17 cellular contexts compared by ENCODE assay signal in genomic region chr2:122734756-122735155, GRCh38.
DNase-seq lines count a peak whose midpoint lies in the region; ATAC-seq and TF ChIP-seq lines count a peak whose summit lies in the region.
"Had no signal": no experiment of that assay in that cellular context is flagged by ENCODE, and none has a peak within 500 bp of the region (broad histone marks: within the 10 kb centered on the region; RNA-seq: fewer than 3 reads in every experiment).

No MANE protein-coding gene starts in this region.

- no peaks in the 10 kb centered on the region for H3K27me3 ChIP-seq in adipocyte (replicated peaks; ENCODE audit: control insufficient read depth, insufficient read depth, low read length)
- H3K27me3 ChIP-seq in neural progenitor cell, result no peaks in the 10 kb centered on the region
- H3K27me3 ChIP-seq: body of pancreas, neutrophil had no signal

- no peak overlapping the region for H3K4me2 ChIP-seq in neural progenitor cell

- no peaks in the 10 kb centered on the region for H3K9me3 ChIP-seq in adipocyte (ENCODE audit: control insufficient read depth, low read length)
- H3K9me3 ChIP-seq in neural progenitor cell (ENCODE audit: low read depth), result no peaks in the 10 kb centered on the region
- H3K9me3 ChIP-seq: body of pancreas, neutrophil had no signal

- H3K27ac ChIP-seq in neural progenitor cell, result no peak overlapping the region
- H3K27ac ChIP-seq: body of pancreas, neutrophil, WERI-Rb-1 had no signal

- H3K36me3 ChIP-seq in adipocyte (ENCODE audit: control insufficient read depth, insufficient read depth, low read length, severe bottlenecking) (no peaks in the 10 kb centered on the region), neural progenitor cell (no peaks in the 10 kb centered on the region)
- H3K36me3 ChIP-seq: neutrophil, WERI-Rb-1 had no signal

- intact Hi-C loops in left ventricle myocardium superior (cut with micrococcal nuclease), result no loop called here

- peaks cover 2% of the 10 kb centered on the region for H3K36me3 Mint-ChIP-seq in neural progenitor cell
- no peaks in the 10 kb centered on the region for H3K36me3 Mint-ChIP-seq in activated naive CD8-positive, alpha-beta T cell treated with anti-CD3 and anti-CD28 coated beads for 36 hours

- H3K4me1 ChIP-seq in adipocyte (ENCODE audit: control insufficient read depth, insufficient read depth, low read length), result no peaks in the 10 kb centered on the region
- peaks cover 8% of the 10 kb centered on the region for H3K4me1 ChIP-seq in neural progenitor cell
- H3K4me1 ChIP-seq: body of pancreas had no signal

- peaks cover 12% of the 10 kb centered on the region for H3K4me1 Mint-ChIP-seq in neural progenitor cell
- H3K4me1 Mint-ChIP-seq in activated naive CD8-positive, alpha-beta T cell treated with anti-CD3 and anti-CD28 coated beads for 36 hours, result peaks cover 5% of the 10 kb centered on the region

- DNase-seq in GM03348 (ENCODE audit: low spot score) (peak; percentile 46), adipocyte (ENCODE audit: low read depth) (peak; percentile 1), foreskin melanocyte (peak; percentile 86), neural progenitor cell (ENCODE audit: low spot score) (no peak), RPMI8226 (no peak), left ventricle myocardium superior (no peak), DMS 273 (lab: John Stamatoyannopoulos, UW; ENCODE audit: unreplicated experiment) (no peak)
- DNase-seq in activated naive CD8-positive, alpha-beta T cell treated with anti-CD3 and anti-CD28 coated beads for 36 hours, result no peak
- DNase-seq: body of pancreas; effector CD4-positive, alpha-beta T cell; NCI-H146; NCI-H2227 treated with DMSO at 0.1 percent for 48 hours; stimulated activated CD4-positive, alpha-beta T cell treated with anti-CD3 and anti-CD28 coated beads, Interleukin-4, amount 100 ng/mL, for 24 hours; stimulated activated CD8-positive, alpha-beta memory T cell treated with anti-CD3 and anti-CD28 coated beads, Interleukin-4, amount 100 ng/mL, for 48 hours; T-helper 1 cell; WERI-Rb-1 had no signal

- H3K27me3 Mint-ChIP-seq in neural progenitor cell (ENCODE audit: insufficient read depth, low read depth), result peaks cover 3% of the 10 kb centered on the region
- no peaks in the 10 kb centered on the region for H3K27me3 Mint-ChIP-seq in activated naive CD8-positive, alpha-beta T cell treated with anti-CD3 and anti-CD28 coated beads for 36 hours

- H3K9ac ChIP-seq in adipocyte (ENCODE audit: low read length) (no peak overlapping the region), neural progenitor cell (no peak overlapping the region)

- peaks cover 5% of the 10 kb centered on the region for H3K9me3 Mint-ChIP-seq in neural progenitor cell
- H3K9me3 Mint-ChIP-seq in activated naive CD8-positive, alpha-beta T cell treated with anti-CD3 and anti-CD28 coated beads for 36 hours, result no peaks in the 10 kb centered on the region

- peak overlapping the region; percentile 84 for H2AFZ ChIP-seq in neural progenitor cell (replicated peaks)

- H3F3A ChIP-seq in neural progenitor cell (ENCODE audit: low read depth), result no peaks in the 10 kb centered on the region

- H4K20me1 ChIP-seq in neural progenitor cell (ENCODE audit: low read depth), result no peaks in the 10 kb centered on the region

- H3K79me2 ChIP-seq in neural progenitor cell (ENCODE audit: low read depth), result no peaks in the 10 kb centered on the region

- TF ChIP-seq CTCF in neural progenitor cell (IDR thresholded peaks at IDR 0.05), result no peak

- peak overlapping the region; percentile 50 for H3K27ac Mint-ChIP-seq in neural progenitor cell
- H3K27ac Mint-ChIP-seq in activated naive CD8-positive, alpha-beta T cell treated with anti-CD3 and anti-CD28 coated beads for 36 hours, result no peak overlapping the region

- ATAC-seq in left ventricle myocardium superior, result no peak
- ATAC-seq: body of pancreas had no signal

- H3K4me3 Mint-ChIP-seq in neural progenitor cell, result no peak overlapping the region
- no peak overlapping the region for H3K4me3 Mint-ChIP-seq in activated naive CD8-positive, alpha-beta T cell treated with anti-CD3 and anti-CD28 coated beads for 36 hours

- no peak overlapping the region for H3K4me3 ChIP-seq in adipocyte (ENCODE audit: low read length)
- no peak overlapping the region for H3K4me3 ChIP-seq in neural progenitor cell
- H3K4me3 ChIP-seq: body of pancreas had no signal

Comparison
In these comparisons a context has a peak if more than half of its experiments do, and no peak if none do; other contexts are left out.
1. DNase-seq: peak in GM03348 (single experiment), adipocyte (single experiment) and foreskin melanocyte (single experiment); none in neural progenitor cell (single experiment), activated naive CD8-positive, alpha-beta T cell treated with anti-CD3 and anti-CD28 coated beads for 36 hours (single experiment), RPMI8226 (single experiment), left ventricle myocardium superior (single experiment) and DMS 273 (single experiment).